8 cellular contexts compared by ENCODE assay signal in genomic region chr19:9675358-9675901, GRCh38. TPM values are rescaled to one million over a fixed set of nuclear protein-coding genes. Genes with fewer than 3 reads are reported as not detected.
DNase-seq lines count a peak whose midpoint lies in the region; ATAC-seq, FAIRE-seq and TF ChIP-seq lines count a peak whose summit lies in the region.
"Not testable (repeated sequence)": the region's sequence is repeated elsewhere in the genome, so short reads cannot be mapped to it uniquely, and the experiment has no call there.

No MANE protein-coding gene starts in this region.

- H2AK5ac ChIP-seq in trophoblast cell (ENCODE audit: low read length) = not testable (repeated sequence)

- TSS peak; percentile 91 for BruUV-seq in HepG2 (replicated peaks; lab: Mats Ljungman, UMichigan)

- H3K4me2 ChIP-seq in HepG2 (ENCODE audit: low read depth, low read length) = peak overlapping the region; percentile 74
- peak overlapping the region; percentile 73 for H3K4me2 ChIP-seq in trophoblast cell (ENCODE audit: low read length)

- DNase-seq in HepG2 (ENCODE audit: low spot score); trophoblast cell; upper lobe of right lung: not testable (repeated sequence)

- TF ChIP-seq RAD21 in HepG2 (CRISPR knock-in tag; IDR thresholded peaks at IDR 0.05) = not testable (repeated sequence)

- H3K23ac ChIP-seq in trophoblast cell (ENCODE audit: low read length) = not testable (repeated sequence)

- H3K79me2 ChIP-seq in HepG2 (ENCODE audit: insufficient read depth, low read length) = peaks cover 45% of the 10 kb centered on the region
- H3K79me2 ChIP-seq in trophoblast cell (ENCODE audit: control insufficient read depth, insufficient read depth, low read length, poor library complexity) = not testable (repeated sequence)

- in situ Hi-C loops in HepG2 (cut with HindIII; ENCODE audit: extremely low pct_ligation_motif_present, low pct_unique_long_range_greater_than_20kb) = not testable (repeated sequence)

- peak overlapping the region; percentile 82 for H3K4me3 ChIP-seq in HUES64 (ENCODE audit: low read length)
- peak overlapping the region; percentile 73 to 95 (median 89) for H3K4me3 ChIP-seq in HepG2 (replicated peaks in 1 of 3; ENCODE audit: insufficient read depth in 1 of 3, low read depth in 2 of 3, low read length in 3 of 3)
- peak overlapping the region; percentile 86 for H3K4me3 ChIP-seq in trophoblast cell (ENCODE audit: low read depth, low read length)
- H3K4me3 ChIP-seq in upper lobe of right lung = peak overlapping the region; percentile 91

- not testable (repeated sequence) for H3K79me1 ChIP-seq in trophoblast cell (ENCODE audit: low read length)

- TF ChIP-seq POLR2A in HepG2 (IDR thresholded peaks at IDR 0.05; ENCODE audit: insufficient read depth in 1 of 2, low read depth in 2 of 2, low read length in 2 of 2) = not testable (repeated sequence)

- not testable (repeated sequence) for H2BK12ac ChIP-seq in trophoblast cell (ENCODE audit: low read length)

- TF ChIP-seq CTCF in HepG2 (CRISPR knock-in tag; IDR thresholded peaks at IDR 0.05); upper lobe of right lung (IDR thresholded peaks at IDR 0.05): not testable (repeated sequence)

- 67% methylated on average over 19 of the region's 20 CpGs for WGBS in HUES64
- WGBS in HepG2 (ENCODE audit: low lambda C conversion rate) = 66% methylated on average over 18 of the region's 20 CpGs
- WGBS in trophoblast cell (ENCODE audit: extremely low coverage, insufficient coverage, insufficient read length) = no CpG with 5 or more reads among the region's 20 CpGs

- peak overlapping the region; percentile 13 for H2BK120ac ChIP-seq in trophoblast cell (ENCODE audit: insufficient read depth, low read length, poor library complexity)

- TF ChIP-seq EP300 in HepG2 (IDR thresholded peaks at IDR 0.05; ENCODE audit: low read depth in 2 of 2, low read length in 2 of 2); HepG2 (CRISPR knock-in tag; IDR thresholded peaks at IDR 0.05; ENCODE audit: borderline replicate concordance): not testable (repeated sequence)

- H3K27ac ChIP-seq in HUES64 (ENCODE audit: low read depth, low read length) (peak overlapping the region; percentile 96), angular gyrus (ENCODE audit: low read depth, low read length) (peak overlapping the region; percentile 90), HepG2 (ENCODE audit: extremely low read length, insufficient read depth, low read length) (peak overlapping the region; percentile 95), trophoblast cell (ENCODE audit: low read depth, low read length) (peak overlapping the region; percentile 87), upper lobe of right lung (peak overlapping the region; percentile 96)

- H4K20me1 ChIP-seq in HepG2 (ENCODE audit: insufficient read depth, low read length) = not testable (repeated sequence)

- H4K91ac ChIP-seq in trophoblast cell (ENCODE audit: low read depth, low read length) = peak overlapping the region; percentile 92

- H4K8ac ChIP-seq in trophoblast cell (ENCODE audit: low read depth, low read length) = peak overlapping the region; percentile 70

- not testable (repeated sequence) for ATAC-seq in SK-N-SH treated with all-trans-retinoic acid at 6 μM for 48 hours, HepG2, upper lobe of right lung
- ATAC-seq in esophagus mucosa = peak; percentile 87

- H4K12ac ChIP-seq in trophoblast cell (ENCODE audit: low read depth, low read length) = peak overlapping the region; percentile 91

- H3K9me3 ChIP-seq in ES-I3 (ENCODE audit: control insufficient read depth, insufficient read depth, low read length) (peaks cover 23% of the 10 kb centered on the region), HUES64 (ENCODE audit: insufficient read depth, low read depth, low read length) (peaks cover 18% of the 10 kb centered on the region), upper lobe of right lung (peaks cover 20% of the 10 kb centered on the region)
- H3K9me3 ChIP-seq in HepG2 (ENCODE audit: low read length); trophoblast cell (ENCODE audit: insufficient read depth, low read depth, low read length): not testable (repeated sequence)

- CTCF ChIA-PET in HepG2 (lab: Yijun Ruan, JAX; ENCODE audit: low intra/inter-chr PET ratio, low total read pairs) = not testable (repeated sequence)

- H3K14ac ChIP-seq in trophoblast cell (ENCODE audit: low read length) = peak overlapping the region; percentile 83

- H3K4me1 ChIP-seq in ES-I3 (ENCODE audit: insufficient read depth, low read length); HUES64 (ENCODE audit: insufficient read depth, low read length); trophoblast cell (ENCODE audit: control insufficient read depth in 1 of 2, insufficient read depth in 2 of 2, low read length in 2 of 2); upper lobe of right lung: not testable (repeated sequence)
- H3K4me1 ChIP-seq in HepG2 (ENCODE audit: insufficient read depth, low read length) = peaks cover 64% of the 10 kb centered on the region

- H2BK5ac ChIP-seq in trophoblast cell (ENCODE audit: low read depth, low read length, poor library complexity) = peak overlapping the region; percentile 1

- peak overlapping the region; percentile 99 for H3K9ac ChIP-seq in ES-I3 (ENCODE audit: low read depth, low read length)
- peak overlapping the region; percentile 92 for H3K9ac ChIP-seq in HUES64 (ENCODE audit: low read depth, low read length)
- H3K9ac ChIP-seq in HepG2 (ENCODE audit: insufficient read depth, low read depth, low read length) = peak overlapping the region; percentile 96
- H3K9ac ChIP-seq in trophoblast cell (ENCODE audit: low read length) = peak overlapping the region; percentile 79

- H3K4ac ChIP-seq in trophoblast cell (ENCODE audit: low read depth, low read length) = not testable (repeated sequence)

- not testable (repeated sequence) for H2AFZ ChIP-seq in HepG2 (ENCODE audit: low read length)
- H2AFZ ChIP-seq in trophoblast cell (ENCODE audit: insufficient read depth, low read length, poor library complexity) = peak overlapping the region; percentile 78

- not testable (repeated sequence) for H3K36me3 ChIP-seq in ES-I3 (ENCODE audit: insufficient read depth, low read length); HepG2 (replicated peaks in 1 of 2; ENCODE audit: control insufficient read depth in 1 of 2, insufficient read depth in 2 of 2, low read length in 2 of 2); trophoblast cell (ENCODE audit: control insufficient read depth in 1 of 2, insufficient read depth in 2 of 2, low read length in 2 of 2); upper lobe of right lung
- peaks cover 30% of the 10 kb centered on the region for H3K36me3 ChIP-seq in HUES64 (ENCODE audit: insufficient read depth, low read length)

- FAIRE-seq in HepG2 (lab: Jason Lieb, UNC) = not testable (repeated sequence)

- POLR2A ChIA-PET in HepG2 (lab: Yijun Ruan, JAX) = interaction anchor here (0.7 to 1.7 kb wide), 2 partner anchors 93 to 109 kb away, joined by 3 to 9 read pairs; partner anchors contain the start of gene ZNF846

- not testable (repeated sequence) for H3K18ac ChIP-seq in trophoblast cell (ENCODE audit: low read length)

- not testable (repeated sequence) for H3K27me3 ChIP-seq in HUES64 (ENCODE audit: insufficient read depth, low read length); HepG2 (ENCODE audit: control insufficient read depth in 1 of 2, insufficient read depth in 2 of 2, low read length in 2 of 2); trophoblast cell (ENCODE audit: insufficient read depth, low read length); upper lobe of right lung

- intact Hi-C loops in HepG2 (cut with micrococcal nuclease; ENCODE audit: unreplicated experiment) = loop anchor here (2.0 kb wide), 1 partner anchor 109 kb away; no protein-coding TSS in a partner anchor
- intact Hi-C loops in upper lobe of right lung (cut with DNase I) = not testable (repeated sequence)

RNA-seq across cellular contexts. Expression of gene ZNF562, which starts 0.5 kb away (rescaled TPM):
- 19.7 TPM for polyA plus RNA-seq in HUES64 (2013, experiment 1 of 2)
- polyA plus RNA-seq in HUES64 (2013, experiment 2 of 2) = 22.5 TPM
- 46.7 TPM for total RNA-seq in esophagus mucosa
- 32.7 and 43.8 TPM in 2 replicates for total RNA-seq in HepG2 (2016; rRNA removed; fragmentation: Illumina TruSeq; extraction: Trizol)
- 46.8 and 53.1 TPM in 2 replicates for total RNA-seq in HepG2 (2016; cell fraction: cytosol; rRNA removed; fragmentation: Illumina TruSeq; extraction: Trizol; ENCODE audit: low read depth)
- total RNA-seq in HepG2 (2016; cell fraction: insoluble cytoplasmic fraction; rRNA removed; fragmentation: Illumina TruSeq; extraction: Trizol) = 32.4 and 43.7 TPM in 2 replicates
- total RNA-seq in HepG2 (2016; cell fraction: membrane; rRNA removed; fragmentation: Illumina TruSeq; extraction: Trizol) = 47.4 and 53.0 TPM in 2 replicates
- 24.2 and 34.5 TPM in 2 replicates for total RNA-seq in HepG2 (2016; cell fraction: nucleus; rRNA removed; fragmentation: Illumina TruSeq; extraction: Trizol)
- polyA plus RNA-seq in HepG2 (2011; rRNA removed) = 12.9 and 13.1 TPM in 2 replicates
- polyA plus RNA-seq in HepG2 (2011; cell fraction: cytosol; rRNA removed) = 5.3 and 9.4 TPM in 2 replicates
- 9.6 and 13.3 TPM in 2 replicates for polyA plus RNA-seq in HepG2 (2011; cell fraction: nucleus; rRNA removed)
- 10.4 and 11.0 TPM in 2 replicates for polyA plus RNA-seq in HepG2 (2012)
- polyA plus RNA-seq in HepG2 (2016; cell fraction: cytosol; fragmentation: Illumina TruSeq; extraction: Trizol; ENCODE audit: low read depth) = 2.1 and 2.6 TPM in 2 replicates
- polyA plus RNA-seq in HepG2 (2016; cell fraction: insoluble cytoplasmic fraction; fragmentation: Illumina TruSeq; extraction: Trizol; ENCODE audit: low read depth) = 12.6 and 15.1 TPM in 2 replicates
- 4.8 and 6.5 TPM in 2 replicates for polyA plus RNA-seq in HepG2 (2016; cell fraction: membrane; fragmentation: Illumina TruSeq; extraction: Trizol; ENCODE audit: low read depth)
- 14.7 and 21.4 TPM in 2 replicates for polyA plus RNA-seq in HepG2 (2016; cell fraction: nucleus; fragmentation: Illumina TruSeq; extraction: Trizol; ENCODE audit: insufficient read depth, low read depth)
- polyA minus RNA-seq in HepG2 (2011; rRNA and poly(A)+ RNA removed; ENCODE audit: low replicate concordance) = 28.4 and 42.4 TPM in 2 replicates
- polyA minus RNA-seq in HepG2 (2011; cell fraction: cytosol; rRNA and poly(A)+ RNA removed) = 31.7 and 41.8 TPM in 2 replicates
- polyA minus RNA-seq in HepG2 (2011; cell fraction: nucleus; rRNA and poly(A)+ RNA removed) = 40.6 and 53.2 TPM in 2 replicates
- 10.5 and 11.7 TPM in 2 replicates for polyA plus RNA-seq in trophoblast cell (2013)
- 31.6 TPM for total RNA-seq in upper lobe of right lung

RNA-seq across cellular contexts. Expression of gene ZNF561, which starts 54.4 kb away (rescaled TPM):
- polyA plus RNA-seq in HUES64 (2013, experiment 1 of 2) = 47.9 TPM
- polyA plus RNA-seq in HUES64 (2013, experiment 2 of 2) = 41.7 TPM
- total RNA-seq in esophagus mucosa (41.0 TPM), HepG2 (2016; rRNA removed; fragmentation: Illumina TruSeq; extraction: Trizol) (35.1 and 54.3 TPM in 2 replicates), upper lobe of right lung (34.7 TPM)
- 15.7 and 17.1 TPM in 2 replicates for total RNA-seq in HepG2 (2016; cell fraction: cytosol; rRNA removed; fragmentation: Illumina TruSeq; extraction: Trizol; ENCODE audit: low read depth)
- total RNA-seq in HepG2 (2016; cell fraction: insoluble cytoplasmic fraction; rRNA removed; fragmentation: Illumina TruSeq; extraction: Trizol) = 36.8 and 56.1 TPM in 2 replicates
- 31.5 and 34.6 TPM in 2 replicates for total RNA-seq in HepG2 (2016; cell fraction: membrane; rRNA removed; fragmentation: Illumina TruSeq; extraction: Trizol)
- 36.2 and 46.5 TPM in 2 replicates for total RNA-seq in HepG2 (2016; cell fraction: nucleus; rRNA removed; fragmentation: Illumina TruSeq; extraction: Trizol)
- 19.8 and 23.1 TPM in 2 replicates for polyA plus RNA-seq in HepG2 (2011; rRNA removed)
- 11.0 and 15.3 TPM in 2 replicates for polyA plus RNA-seq in HepG2 (2011; cell fraction: cytosol; rRNA removed)
- polyA plus RNA-seq in HepG2 (2011; cell fraction: nucleus; rRNA removed) = 17.3 and 18.5 TPM in 2 replicates
- 16.3 and 20.9 TPM in 2 replicates for polyA plus RNA-seq in HepG2 (2012)
- 4.6 and 5.8 TPM in 2 replicates for polyA plus RNA-seq in HepG2 (2016; cell fraction: cytosol; fragmentation: Illumina TruSeq; extraction: Trizol; ENCODE audit: low read depth)
- polyA plus RNA-seq in HepG2 (2016; cell fraction: insoluble cytoplasmic fraction; fragmentation: Illumina TruSeq; extraction: Trizol; ENCODE audit: low read depth) = 37.5 and 37.6 TPM in 2 replicates
- 11.1 and 12.1 TPM in 2 replicates for polyA plus RNA-seq in HepG2 (2016; cell fraction: membrane; fragmentation: Illumina TruSeq; extraction: Trizol; ENCODE audit: low read depth)
- 51.5 and 51.9 TPM in 2 replicates for polyA plus RNA-seq in HepG2 (2016; cell fraction: nucleus; fragmentation: Illumina TruSeq; extraction: Trizol; ENCODE audit: insufficient read depth, low read depth)
- 43.4 and 63.9 TPM in 2 replicates for polyA minus RNA-seq in HepG2 (2011; rRNA and poly(A)+ RNA removed; ENCODE audit: low replicate concordance)
- 18.8 and 22.0 TPM in 2 replicates for polyA minus RNA-seq in HepG2 (2011; cell fraction: cytosol; rRNA and poly(A)+ RNA removed)
- 57.2 and 73.4 TPM in 2 replicates for polyA minus RNA-seq in HepG2 (2011; cell fraction: nucleus; rRNA and poly(A)+ RNA removed)
- 34.5 and 34.6 TPM in 2 replicates for polyA plus RNA-seq in trophoblast cell (2013)
